In the genomic region with DNA sequence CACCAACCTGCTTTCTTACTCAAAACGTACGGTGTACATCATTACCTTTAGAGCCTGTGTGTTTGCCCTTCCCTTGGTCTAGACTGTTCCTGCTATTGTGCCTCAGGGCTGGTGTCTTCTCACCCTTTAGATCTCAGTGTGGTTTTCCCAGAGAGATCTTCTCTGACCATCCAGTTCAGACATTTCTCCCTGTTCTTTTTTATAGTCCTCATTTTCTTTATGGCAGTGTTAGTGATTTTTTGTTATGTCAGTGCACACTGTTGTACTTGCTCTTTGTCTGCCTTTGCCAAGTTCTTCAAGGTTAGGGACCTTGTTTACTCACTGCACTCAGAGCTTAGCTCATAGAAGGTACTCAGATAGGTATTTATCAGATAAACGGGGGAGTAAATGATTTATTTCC, we compare ENCODE assay signal across 1 cellular context.
TF ChIP-seq lines count a peak whose summit lies in the region.

No MANE protein-coding gene starts in this region.

TF ChIP-seq in HepG2, 621 proteins besides CTCF, POLR2A, EP300 and RAD21 (continued from another document and continues in another):
- TF ChIP-seq, protein P1, sequence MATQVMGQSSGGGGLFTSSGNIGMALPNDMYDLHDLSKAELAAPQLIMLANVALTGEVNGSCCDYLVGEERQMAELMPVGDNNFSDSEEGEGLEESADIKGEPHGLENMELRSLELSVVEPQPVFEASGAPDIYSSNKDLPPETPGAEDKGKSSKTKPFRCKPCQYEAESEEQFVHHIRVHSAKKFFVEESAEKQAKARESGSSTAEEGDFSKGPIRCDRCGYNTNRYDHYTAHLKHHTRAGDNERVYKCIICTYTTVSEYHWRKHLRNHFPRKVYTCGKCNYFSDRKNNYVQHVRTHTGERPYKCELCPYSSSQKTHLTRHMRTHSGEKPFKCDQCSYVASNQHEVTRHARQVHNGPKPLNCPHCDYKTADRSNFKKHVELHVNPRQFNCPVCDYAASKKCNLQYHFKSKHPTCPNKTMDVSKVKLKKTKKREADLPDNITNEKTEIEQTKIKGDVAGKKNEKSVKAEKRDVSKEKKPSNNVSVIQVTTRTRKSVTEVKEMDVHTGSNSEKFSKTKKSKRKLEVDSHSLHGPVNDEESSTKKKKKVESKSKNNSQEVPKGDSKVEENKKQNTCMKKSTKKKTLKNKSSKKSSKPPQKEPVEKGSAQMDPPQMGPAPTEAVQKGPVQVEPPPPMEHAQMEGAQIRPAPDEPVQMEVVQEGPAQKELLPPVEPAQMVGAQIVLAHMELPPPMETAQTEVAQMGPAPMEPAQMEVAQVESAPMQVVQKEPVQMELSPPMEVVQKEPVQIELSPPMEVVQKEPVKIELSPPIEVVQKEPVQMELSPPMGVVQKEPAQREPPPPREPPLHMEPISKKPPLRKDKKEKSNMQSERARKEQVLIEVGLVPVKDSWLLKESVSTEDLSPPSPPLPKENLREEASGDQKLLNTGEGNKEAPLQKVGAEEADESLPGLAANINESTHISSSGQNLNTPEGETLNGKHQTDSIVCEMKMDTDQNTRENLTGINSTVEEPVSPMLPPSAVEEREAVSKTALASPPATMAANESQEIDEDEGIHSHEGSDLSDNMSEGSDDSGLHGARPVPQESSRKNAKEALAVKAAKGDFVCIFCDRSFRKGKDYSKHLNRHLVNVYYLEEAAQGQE (IDR thresholded peaks at IDR 0.05; ENCODE audit: borderline replicate concordance in 1 of 2, low read depth in 1 of 2, low read length in 2 of 2): no peak
- no peak for TF ChIP-seq CC2D1A (CRISPR knock-in tag; IDR thresholded peaks at IDR 0.05)
- no peak for TF ChIP-seq ZNF501 (CRISPR knock-in tag; IDR thresholded peaks at IDR 0.05)
- peak; percentile 32; the same call in 1 of the 2 replicates for TF ChIP-seq MED1 (CRISPR knock-in tag; IDR thresholded peaks at IDR 0.05)
- no peak for TF ChIP-seq MZF1 (CRISPR knock-in tag; IDR thresholded peaks at IDR 0.05; ENCODE audit: borderline replicate concordance)
- TF ChIP-seq, protein P2, sequence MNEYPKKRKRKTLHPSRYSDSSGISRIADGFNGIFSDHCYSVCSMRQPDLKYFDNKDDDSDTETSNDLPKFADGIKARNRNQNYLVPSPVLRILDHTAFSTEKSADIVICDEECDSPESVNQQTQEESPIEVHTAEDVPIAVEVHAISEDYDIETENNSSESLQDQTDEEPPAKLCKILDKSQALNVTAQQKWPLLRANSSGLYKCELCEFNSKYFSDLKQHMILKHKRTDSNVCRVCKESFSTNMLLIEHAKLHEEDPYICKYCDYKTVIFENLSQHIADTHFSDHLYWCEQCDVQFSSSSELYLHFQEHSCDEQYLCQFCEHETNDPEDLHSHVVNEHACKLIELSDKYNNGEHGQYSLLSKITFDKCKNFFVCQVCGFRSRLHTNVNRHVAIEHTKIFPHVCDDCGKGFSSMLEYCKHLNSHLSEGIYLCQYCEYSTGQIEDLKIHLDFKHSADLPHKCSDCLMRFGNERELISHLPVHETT (CRISPR knock-in tag; conservative IDR thresholded peaks at IDR 0.05): no peak
- no peak for TF ChIP-seq ZNF530 (CRISPR knock-in tag; IDR thresholded peaks at IDR 0.05; ENCODE audit: low read depth)
- no peak for TF ChIP-seq ZNF253 (CRISPR knock-in tag; IDR thresholded peaks at IDR 0.05; ENCODE audit: borderline replicate concordance)
- no peak for TF ChIP-seq GLI4 (CRISPR knock-in tag; IDR thresholded peaks at IDR 0.05; ENCODE audit: borderline replicate concordance)
- no peak for TF ChIP-seq MTF2 (CRISPR knock-in tag; IDR thresholded peaks at IDR 0.05; ENCODE audit: borderline replicate concordance)
- TF ChIP-seq, protein P3, sequence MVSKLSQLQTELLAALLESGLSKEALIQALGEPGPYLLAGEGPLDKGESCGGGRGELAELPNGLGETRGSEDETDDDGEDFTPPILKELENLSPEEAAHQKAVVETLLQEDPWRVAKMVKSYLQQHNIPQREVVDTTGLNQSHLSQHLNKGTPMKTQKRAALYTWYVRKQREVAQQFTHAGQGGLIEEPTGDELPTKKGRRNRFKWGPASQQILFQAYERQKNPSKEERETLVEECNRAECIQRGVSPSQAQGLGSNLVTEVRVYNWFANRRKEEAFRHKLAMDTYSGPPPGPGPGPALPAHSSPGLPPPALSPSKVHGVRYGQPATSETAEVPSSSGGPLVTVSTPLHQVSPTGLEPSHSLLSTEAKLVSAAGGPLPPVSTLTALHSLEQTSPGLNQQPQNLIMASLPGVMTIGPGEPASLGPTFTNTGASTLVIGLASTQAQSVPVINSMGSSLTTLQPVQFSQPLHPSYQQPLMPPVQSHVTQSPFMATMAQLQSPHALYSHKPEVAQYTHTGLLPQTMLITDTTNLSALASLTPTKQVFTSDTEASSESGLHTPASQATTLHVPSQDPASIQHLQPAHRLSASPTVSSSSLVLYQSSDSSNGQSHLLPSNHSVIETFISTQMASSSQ (IDR thresholded peaks at IDR 0.05; ENCODE audit: low read depth): no peak
- TF ChIP-seq, protein P3 (CRISPR knock-in tag; IDR thresholded peaks at IDR 0.05; ENCODE audit: borderline replicate concordance): peak; percentile 71; the same call in 1 of the 2 replicates
- TF ChIP-seq ZNF20 (CRISPR knock-in tag; IDR thresholded peaks at IDR 0.05): no peak
- no peak for TF ChIP-seq DPF2 (CRISPR knock-in tag; IDR thresholded peaks at IDR 0.05; ENCODE audit: borderline replicate concordance, low read depth)
- no peak for TF ChIP-seq TAF1 (CRISPR knock-in tag; IDR thresholded peaks at IDR 0.05)
- TF ChIP-seq FOXA1 (IDR thresholded peaks at IDR 0.05): no peak
- peak; percentile 93 for TF ChIP-seq FOXA1 (CRISPR knock-in tag; IDR thresholded peaks at IDR 0.05)
- no peak for TF ChIP-seq ZNF605 (CRISPR knock-in tag; IDR thresholded peaks at IDR 0.05)
- no peak for TF ChIP-seq RAD51 (IDR thresholded peaks at IDR 0.05; ENCODE audit: borderline replicate concordance)
- peak; percentile 61 for TF ChIP-seq ZNF331 (CRISPR knock-in tag; IDR thresholded peaks at IDR 0.05)
- no peak for TF ChIP-seq MAFF (IDR thresholded peaks at IDR 0.05; ENCODE audit: low read depth, low read length)
- no peak for TF ChIP-seq CBFB (CRISPR knock-in tag; IDR thresholded peaks at IDR 0.05)
- TF ChIP-seq FOSL1 (CRISPR knock-in tag; IDR thresholded peaks at IDR 0.05; ENCODE audit: borderline replicate concordance): no peak
- no peak for TF ChIP-seq ZNF354B (CRISPR knock-in tag; IDR thresholded peaks at IDR 0.05)
- TF ChIP-seq, protein P4, sequence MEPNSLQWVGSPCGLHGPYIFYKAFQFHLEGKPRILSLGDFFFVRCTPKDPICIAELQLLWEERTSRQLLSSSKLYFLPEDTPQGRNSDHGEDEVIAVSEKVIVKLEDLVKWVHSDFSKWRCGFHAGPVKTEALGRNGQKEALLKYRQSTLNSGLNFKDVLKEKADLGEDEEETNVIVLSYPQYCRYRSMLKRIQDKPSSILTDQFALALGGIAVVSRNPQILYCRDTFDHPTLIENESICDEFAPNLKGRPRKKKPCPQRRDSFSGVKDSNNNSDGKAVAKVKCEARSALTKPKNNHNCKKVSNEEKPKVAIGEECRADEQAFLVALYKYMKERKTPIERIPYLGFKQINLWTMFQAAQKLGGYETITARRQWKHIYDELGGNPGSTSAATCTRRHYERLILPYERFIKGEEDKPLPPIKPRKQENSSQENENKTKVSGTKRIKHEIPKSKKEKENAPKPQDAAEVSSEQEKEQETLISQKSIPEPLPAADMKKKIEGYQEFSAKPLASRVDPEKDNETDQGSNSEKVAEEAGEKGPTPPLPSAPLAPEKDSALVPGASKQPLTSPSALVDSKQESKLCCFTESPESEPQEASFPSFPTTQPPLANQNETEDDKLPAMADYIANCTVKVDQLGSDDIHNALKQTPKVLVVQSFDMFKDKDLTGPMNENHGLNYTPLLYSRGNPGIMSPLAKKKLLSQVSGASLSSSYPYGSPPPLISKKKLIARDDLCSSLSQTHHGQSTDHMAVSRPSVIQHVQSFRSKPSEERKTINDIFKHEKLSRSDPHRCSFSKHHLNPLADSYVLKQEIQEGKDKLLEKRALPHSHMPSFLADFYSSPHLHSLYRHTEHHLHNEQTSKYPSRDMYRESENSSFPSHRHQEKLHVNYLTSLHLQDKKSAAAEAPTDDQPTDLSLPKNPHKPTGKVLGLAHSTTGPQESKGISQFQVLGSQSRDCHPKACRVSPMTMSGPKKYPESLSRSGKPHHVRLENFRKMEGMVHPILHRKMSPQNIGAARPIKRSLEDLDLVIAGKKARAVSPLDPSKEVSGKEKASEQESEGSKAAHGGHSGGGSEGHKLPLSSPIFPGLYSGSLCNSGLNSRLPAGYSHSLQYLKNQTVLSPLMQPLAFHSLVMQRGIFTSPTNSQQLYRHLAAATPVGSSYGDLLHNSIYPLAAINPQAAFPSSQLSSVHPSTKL (CRISPR knock-in tag; IDR thresholded peaks at IDR 0.05): peak; percentile 83
- TF ChIP-seq, protein P5, sequence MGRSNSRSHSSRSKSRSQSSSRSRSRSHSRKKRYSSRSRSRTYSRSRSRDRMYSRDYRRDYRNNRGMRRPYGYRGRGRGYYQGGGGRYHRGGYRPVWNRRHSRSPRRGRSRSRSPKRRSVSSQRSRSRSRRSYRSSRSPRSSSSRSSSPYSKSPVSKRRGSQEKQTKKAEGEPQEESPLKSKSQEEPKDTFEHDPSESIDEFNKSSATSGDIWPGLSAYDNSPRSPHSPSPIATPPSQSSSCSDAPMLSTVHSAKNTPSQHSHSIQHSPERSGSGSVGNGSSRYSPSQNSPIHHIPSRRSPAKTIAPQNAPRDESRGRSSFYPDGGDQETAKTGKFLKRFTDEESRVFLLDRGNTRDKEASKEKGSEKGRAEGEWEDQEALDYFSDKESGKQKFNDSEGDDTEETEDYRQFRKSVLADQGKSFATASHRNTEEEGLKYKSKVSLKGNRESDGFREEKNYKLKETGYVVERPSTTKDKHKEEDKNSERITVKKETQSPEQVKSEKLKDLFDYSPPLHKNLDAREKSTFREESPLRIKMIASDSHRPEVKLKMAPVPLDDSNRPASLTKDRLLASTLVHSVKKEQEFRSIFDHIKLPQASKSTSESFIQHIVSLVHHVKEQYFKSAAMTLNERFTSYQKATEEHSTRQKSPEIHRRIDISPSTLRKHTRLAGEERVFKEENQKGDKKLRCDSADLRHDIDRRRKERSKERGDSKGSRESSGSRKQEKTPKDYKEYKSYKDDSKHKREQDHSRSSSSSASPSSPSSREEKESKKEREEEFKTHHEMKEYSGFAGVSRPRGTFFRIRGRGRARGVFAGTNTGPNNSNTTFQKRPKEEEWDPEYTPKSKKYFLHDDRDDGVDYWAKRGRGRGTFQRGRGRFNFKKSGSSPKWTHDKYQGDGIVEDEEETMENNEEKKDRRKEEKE (IDR thresholded peaks at IDR 0.05): no peak
- TF ChIP-seq ZNF761 (CRISPR knock-in tag; conservative IDR thresholded peaks at IDR 0.05): no peak
- TF ChIP-seq, protein P6, sequence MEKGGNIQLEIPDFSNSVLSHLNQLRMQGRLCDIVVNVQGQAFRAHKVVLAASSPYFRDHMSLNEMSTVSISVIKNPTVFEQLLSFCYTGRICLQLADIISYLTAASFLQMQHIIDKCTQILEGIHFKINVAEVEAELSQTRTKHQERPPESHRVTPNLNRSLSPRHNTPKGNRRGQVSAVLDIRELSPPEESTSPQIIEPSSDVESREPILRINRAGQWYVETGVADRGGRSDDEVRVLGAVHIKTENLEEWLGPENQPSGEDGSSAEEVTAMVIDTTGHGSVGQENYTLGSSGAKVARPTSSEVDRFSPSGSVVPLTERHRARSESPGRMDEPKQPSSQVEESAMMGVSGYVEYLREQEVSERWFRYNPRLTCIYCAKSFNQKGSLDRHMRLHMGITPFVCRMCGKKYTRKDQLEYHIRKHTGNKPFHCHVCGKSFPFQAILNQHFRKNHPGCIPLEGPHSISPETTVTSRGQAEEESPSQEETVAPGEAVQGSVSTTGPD (CRISPR knock-in tag; IDR thresholded peaks at IDR 0.05): no peak
- TF ChIP-seq, protein P7, sequence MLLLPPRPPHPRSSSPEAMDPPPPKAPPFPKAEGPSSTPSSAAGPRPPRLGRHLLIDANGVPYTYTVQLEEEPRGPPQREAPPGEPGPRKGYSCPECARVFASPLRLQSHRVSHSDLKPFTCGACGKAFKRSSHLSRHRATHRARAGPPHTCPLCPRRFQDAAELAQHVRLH (CRISPR knock-in tag; IDR thresholded peaks at IDR 0.05; ENCODE audit: borderline replicate concordance, low read depth): no peak
- TF ChIP-seq, protein P8, sequence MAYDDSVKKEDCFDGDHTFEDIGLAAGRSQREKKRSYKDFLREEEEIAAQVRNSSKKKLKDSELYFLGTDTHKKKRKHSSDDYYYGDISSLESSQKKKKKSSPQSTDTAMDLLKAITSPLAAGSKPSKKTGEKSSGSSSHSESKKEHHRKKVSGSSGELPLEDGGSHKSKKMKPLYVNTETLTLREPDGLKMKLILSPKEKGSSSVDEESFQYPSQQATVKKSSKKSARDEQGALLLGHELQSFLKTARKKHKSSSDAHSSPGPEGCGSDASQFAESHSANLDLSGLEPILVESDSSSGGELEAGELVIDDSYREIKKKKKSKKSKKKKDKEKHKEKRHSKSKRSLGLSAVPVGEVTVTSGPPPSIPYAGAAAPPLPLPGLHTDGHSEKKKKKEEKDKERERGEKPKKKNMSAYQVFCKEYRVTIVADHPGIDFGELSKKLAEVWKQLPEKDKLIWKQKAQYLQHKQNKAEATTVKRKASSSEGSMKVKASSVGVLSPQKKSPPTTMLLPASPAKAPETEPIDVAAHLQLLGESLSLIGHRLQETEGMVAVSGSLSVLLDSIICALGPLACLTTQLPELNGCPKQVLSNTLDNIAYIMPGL (CRISPR knock-in tag; IDR thresholded peaks at IDR 0.05; ENCODE audit: borderline replicate concordance in 1 of 2, low read depth in 1 of 2): no peak
- TF ChIP-seq, protein P9, sequence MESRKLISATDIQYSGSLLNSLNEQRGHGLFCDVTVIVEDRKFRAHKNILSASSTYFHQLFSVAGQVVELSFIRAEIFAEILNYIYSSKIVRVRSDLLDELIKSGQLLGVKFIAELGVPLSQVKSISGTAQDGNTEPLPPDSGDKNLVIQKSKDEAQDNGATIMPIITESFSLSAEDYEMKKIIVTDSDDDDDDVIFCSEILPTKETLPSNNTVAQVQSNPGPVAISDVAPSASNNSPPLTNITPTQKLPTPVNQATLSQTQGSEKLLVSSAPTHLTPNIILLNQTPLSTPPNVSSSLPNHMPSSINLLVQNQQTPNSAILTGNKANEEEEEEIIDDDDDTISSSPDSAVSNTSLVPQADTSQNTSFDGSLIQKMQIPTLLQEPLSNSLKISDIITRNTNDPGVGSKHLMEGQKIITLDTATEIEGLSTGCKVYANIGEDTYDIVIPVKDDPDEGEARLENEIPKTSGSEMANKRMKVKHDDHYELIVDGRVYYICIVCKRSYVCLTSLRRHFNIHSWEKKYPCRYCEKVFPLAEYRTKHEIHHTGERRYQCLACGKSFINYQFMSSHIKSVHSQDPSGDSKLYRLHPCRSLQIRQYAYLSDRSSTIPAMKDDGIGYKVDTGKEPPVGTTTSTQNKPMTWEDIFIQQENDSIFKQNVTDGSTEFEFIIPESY (CRISPR knock-in tag; IDR thresholded peaks at IDR 0.05): no peak
- TF ChIP-seq WIZ (CRISPR knock-in tag; IDR thresholded peaks at IDR 0.05): no peak
- no peak for TF ChIP-seq ZC3H4 (CRISPR knock-in tag; IDR thresholded peaks at IDR 0.05; ENCODE audit: borderline replicate concordance)
